Comparison of ENCODE assay signal across 26 cellular contexts in the genomic region with DNA sequence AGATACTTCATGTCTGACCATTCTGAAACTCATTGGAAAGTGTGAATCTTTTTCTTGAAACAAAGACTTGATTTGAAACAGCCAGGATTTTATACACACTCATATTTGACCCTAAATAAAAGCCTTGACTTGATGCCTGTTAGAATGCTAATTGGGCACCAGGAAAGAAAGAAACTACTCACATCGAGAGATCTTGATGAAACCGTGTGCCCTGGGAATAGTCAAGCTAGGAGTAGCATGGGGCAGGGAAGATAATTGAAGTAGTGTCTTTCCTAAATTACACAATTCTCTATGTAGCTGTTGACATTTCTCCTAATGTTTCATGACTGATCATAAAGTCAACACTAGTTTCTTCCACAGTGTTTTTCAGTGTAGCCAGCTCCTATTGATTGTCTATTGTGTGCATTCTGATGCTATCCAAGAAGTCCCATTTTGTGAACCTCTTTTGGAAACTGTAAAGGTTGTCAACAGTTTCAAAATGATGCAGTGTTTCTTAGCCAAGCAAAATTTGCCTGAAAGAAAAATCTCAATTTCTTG. TPM values are rescaled to one million over a fixed set of nuclear protein-coding genes. Genes with fewer than 3 reads are reported as not detected.
DNase-seq lines count a peak whose midpoint lies in the region; ATAC-seq and TF ChIP-seq lines count a peak whose summit lies in the region.
"Had no signal": no experiment of that assay in that cellular context is flagged by ENCODE, and none has a peak within 500 bp of the region (broad histone marks: within the 10 kb centered on the region; RNA-seq: fewer than 3 reads in every experiment).

No MANE protein-coding gene starts in this region.

- H3K4me3 ChIP-seq in epithelial cell of esophagus (ENCODE audit: low read length) = no peak overlapping the region
- H3K4me3 ChIP-seq: GM23338, MG63, Peyer's patch, SK-N-MC had no signal

- ATAC-seq in sciatic nerve = peak; percentile 45
- ATAC-seq: GM23338, Right ventricle myocardium inferior, T-helper 17 cell had no signal

- DNase-seq in NCI-H748 (lab: John Stamatoyannopoulos, UW; ENCODE audit: unreplicated experiment) (peak; percentile 6), NCI-H748 treated with DMSO at 0.1 percent for 48 hours (lab: John Stamatoyannopoulos, UW) (no peak), NCI-H69 (lab: John Stamatoyannopoulos, UW) (peak; percentile 38), epithelial cell of esophagus (ENCODE audit: low read depth) (peak; percentile 17), sciatic nerve (ENCODE audit: low spot score) (no peak), COLO668 (lab: John Stamatoyannopoulos, UW; ENCODE audit: unreplicated experiment) (no peak), iPS-NIHi7 (ENCODE audit: extremely low spot score) (no peak), AG08396 (ENCODE audit: low spot score) (no peak)
- DNase-seq: BE2C, Caco-2, DMS 273 treated with DMSO at 0.1 percent for 48 hours, HCEC 1CT, Kasumi-1, MG63, NCI-H1417, NCI-H1694 treated with DMSO at 0.1 percent for 48 hours, NCI-H2081 treated with DMSO at 0.1 percent for 48 hours, NCI-H446 treated with DMSO at 0.1 percent for 48 hours, NCI-H774, Peyer's patch, SW 1271, T-helper 17 cell had no signal

- TF ChIP-seq CTCF in epithelial cell of esophagus (IDR thresholded peaks at IDR 0.05; ENCODE audit: insufficient read depth, low read depth, low read length, missing control alignments) = no peak

- intact Hi-C loops in sciatic nerve (cut with DNase I) = no loop called here

RNA-seq across cellular contexts. Expression of a gene that starts 52.6 kb away (rescaled TPM):
- total RNA-seq in sciatic nerve = not detected
- total RNA-seq: Caco-2, G401, GM23338, Peyer's patch, Right ventricle myocardium inferior, T-helper 17 cell had no signal

Comparison
In these comparisons a context has a peak if more than half of its experiments do, and no peak if none do; other contexts are left out.
1. DNase-seq: peak in NCI-H748 (single experiment), NCI-H69 (single experiment) and epithelial cell of esophagus (single experiment); none in NCI-H748 treated with DMSO at 0.1 percent for 48 hours (single experiment), sciatic nerve (single experiment), COLO668 (single experiment), iPS-NIHi7 (single experiment) and AG08396 (single experiment).